Comparison of ENCODE assay signal across 19 cellular contexts in genomic region chrX:103624111-103624510, GRCh38. TPM values are rescaled to one million over a fixed set of nuclear protein-coding genes. Genes with fewer than 3 reads are reported as not detected.
DNase-seq lines count a peak whose midpoint lies in the region; ATAC-seq, FAIRE-seq and TF ChIP-seq lines count a peak whose summit lies in the region.
"Had no signal": no experiment of that assay in that cellular context is flagged by ENCODE, and none has a peak within 500 bp of the region (broad histone marks: within the 10 kb centered on the region; RNA-seq: fewer than 3 reads in every experiment).

No MANE protein-coding gene starts in this region.

- TF ChIP-seq CTCF in GM23338 (conservative IDR thresholded peaks at IDR 0.05; ENCODE audit: low read depth in 2 of 2) (no peak), astrocyte of the cerebellum (IDR thresholded peaks at IDR 0.05; ENCODE audit: low read depth, low read length, missing control alignments) (no peak), keratinocyte (optimal IDR thresholded peaks at IDR 0.05 in 1 of 3, IDR thresholded peaks at IDR 0.05 in 1 of 3, conservative IDR thresholded peaks at IDR 0.05 in 1 of 3; ENCODE audit: extremely low read depth in 1 of 3, insufficient read depth in 2 of 3, low read length in 3 of 3) (no peak), chondrocyte (IDR thresholded peaks at IDR 0.05) (no peak), progenitor cell of endocrine pancreas (IDR thresholded peaks at IDR 0.05; ENCODE audit: unreplicated experiment) (no peak)

- no peak overlapping the region for H3K4me2 ChIP-seq in GM23338
- no peak overlapping the region for H3K4me2 ChIP-seq in keratinocyte (ENCODE audit: control insufficient read depth, extremely low read depth, insufficient read depth, low read depth, low read length)

- H3K27me3 Mint-ChIP-seq in GM23338 (ENCODE audit: insufficient read depth, low read depth, poor library complexity) = peaks cover 3% of the 10 kb centered on the region
- H3K27me3 Mint-ChIP-seq in chondrocyte (ENCODE audit: low read depth) = no peaks in the 10 kb centered on the region
- H3K27me3 Mint-ChIP-seq in progenitor cell of endocrine pancreas = no peaks in the 10 kb centered on the region
- H3K27me3 Mint-ChIP-seq: activated naive CD4-positive, alpha-beta T cell treated with anti-CD3 and anti-CD28 coated beads, Interleukin-2, amount 10 ng/mL, durations not matched to agents 7 days and 5 days; stimulated activated memory B cell treated with anti-CD40 and anti-IgM and Interleukin-4, amounts not matched to agents 10 μg/mL and 1 μg/mL and 100 μg/mL, for 72 hours had no signal

- H3K4me1 Mint-ChIP-seq in GM23338 = peaks cover 10% of the 10 kb centered on the region; the same call in 2 of the 3 replicates
- H3K4me1 Mint-ChIP-seq in chondrocyte (ENCODE audit: low read depth) = peaks cover 14% of the 10 kb centered on the region
- H3K4me1 Mint-ChIP-seq in progenitor cell of endocrine pancreas (ENCODE audit: low read depth) = peaks cover 9% of the 10 kb centered on the region

- H3K27me3 ChIP-seq in GM23338 (ENCODE audit: insufficient read depth) (no peaks in the 10 kb centered on the region), keratinocyte (ENCODE audit: control insufficient read depth, extremely low read depth, insufficient read depth, low read length) (no peaks in the 10 kb centered on the region), stomach smooth muscle (ENCODE audit: control insufficient read depth in 1 of 2, insufficient read depth in 2 of 2, low read length in 2 of 2) (peaks cover 0 to 9% of the 10 kb centered on the region in 2 donors)
- H3K27me3 ChIP-seq: foreskin keratinocyte, left lung had no signal

- dilution Hi-C loops in keratinocyte (cut with MboI; ENCODE audit: extremely low pct_ligation_motif_present, low sequenced_read_pairs) = no loop called here

- no peak for DNase-seq in GM23338 (ENCODE audit: low spot score)
- peak; percentile 56 for DNase-seq in astrocyte of the cerebellum (ENCODE audit: low read depth)
- DNase-seq in keratinocyte (ENCODE audit: low read depth, low spot score) = no peak
- no peak for DNase-seq in chondrocyte (ENCODE audit: low spot score)
- DNase-seq in progenitor cell of endocrine pancreas (ENCODE audit: low spot score, unreplicated experiment) = no peak
- DNase-seq in MV-4-11 (lab: John Stamatoyannopoulos, UW) = no peak
- DNase-seq in DMS53 (lab: John Stamatoyannopoulos, UW) = no peak
- DNase-seq: activated CD4-positive, alpha-beta T cell treated with anti-CD3 and anti-CD28 coated beads, Interleukin-2, amount 50 U/mL, for 48 hours; activated naive CD4-positive, alpha-beta T cell treated with anti-CD3 and anti-CD28 coated beads, Interleukin-2, amount 10 ng/mL, durations not matched to agents 7 days and 5 days; activated T-cell treated with anti-CD3 and anti-CD28 coated beads, Interleukin-2, amount 50 U/mL, for 1 hour; CD8-positive, alpha-beta memory T cell; foreskin keratinocyte; left lung; NCI-H1417 treated with DMSO at 0.1 percent for 48 hours; NCI-H226; posterior cingulate gyrus had no signal

- H3K36me3 ChIP-seq in GM23338 (ENCODE audit: insufficient read depth) = no peaks in the 10 kb centered on the region
- no peaks in the 10 kb centered on the region for H3K36me3 ChIP-seq in keratinocyte (ENCODE audit: control insufficient read depth in 2 of 2, extremely low read depth in 1 of 2, insufficient read depth in 2 of 2, low read length in 2 of 2)
- H3K36me3 ChIP-seq in stomach smooth muscle (ENCODE audit: control insufficient read depth in 2 of 2, insufficient read depth in 2 of 2, low read length in 2 of 2) = no peaks in the 10 kb centered on the region
- H3K36me3 ChIP-seq: left lung had no signal

- H3K9me3 ChIP-seq in keratinocyte (ENCODE audit: control insufficient read depth, low read depth, low read length) (no peaks in the 10 kb centered on the region), stomach smooth muscle (ENCODE audit: control insufficient read depth in 2 of 2, low read length in 2 of 2) (no peaks in the 10 kb centered on the region)
- H3K9me3 ChIP-seq: left lung had no signal

- H3K36me3 Mint-ChIP-seq in GM23338 (ENCODE audit: low read depth) (no peaks in the 10 kb centered on the region; the same call in 2 of the 3 replicates), chondrocyte (ENCODE audit: low read depth) (no peaks in the 10 kb centered on the region), progenitor cell of endocrine pancreas (ENCODE audit: insufficient read depth) (peaks cover 7% of the 10 kb centered on the region)
- H3K36me3 Mint-ChIP-seq: activated naive CD4-positive, alpha-beta T cell treated with anti-CD3 and anti-CD28 coated beads, Interleukin-2, amount 10 ng/mL, durations not matched to agents 7 days and 5 days had no signal

- no peaks in the 10 kb centered on the region for H3K9me2 ChIP-seq in GM23338 (ENCODE audit: insufficient read depth)

- H3K4me3 ChIP-seq in GM23338 (no peak overlapping the region), astrocyte of the cerebellum (ENCODE audit: low read depth, low read length) (no peak overlapping the region), keratinocyte (ENCODE audit: control insufficient read depth in 2 of 3, extremely low read depth in 1 of 3, insufficient read depth in 2 of 3, low read depth in 1 of 3, low read length in 3 of 3) (no peak overlapping the region), stomach smooth muscle (ENCODE audit: low read length in 2 of 2) (peak overlapping the region in 1 of 2 donors; percentile 31)
- H3K4me3 ChIP-seq: left lung had no signal

- H3F3A ChIP-seq in GM23338 (replicated peaks; ENCODE audit: low read depth) = no peaks in the 10 kb centered on the region

- peak; percentile 21; the same call in 1 of the 3 replicates for ATAC-seq in GM23338
- ATAC-seq: stimulated activated memory B cell treated with anti-CD40 and anti-IgM and Interleukin-4, amounts not matched to agents 10 μg/mL and 1 μg/mL and 100 μg/mL, for 72 hours had no signal

- H3K9me3 Mint-ChIP-seq in GM23338 = no peaks in the 10 kb centered on the region; the same call in 2 of the 3 replicates
- no peaks in the 10 kb centered on the region for H3K9me3 Mint-ChIP-seq in chondrocyte (ENCODE audit: low read depth)
- peaks cover 5% of the 10 kb centered on the region for H3K9me3 Mint-ChIP-seq in progenitor cell of endocrine pancreas (ENCODE audit: low read depth)
- H3K9me3 Mint-ChIP-seq: activated naive CD4-positive, alpha-beta T cell treated with anti-CD3 and anti-CD28 coated beads, Interleukin-2, amount 10 ng/mL, durations not matched to agents 7 days and 5 days; CD8-positive, alpha-beta memory T cell; stimulated activated memory B cell treated with anti-CD40 and anti-IgM and Interleukin-4, amounts not matched to agents 10 μg/mL and 1 μg/mL and 100 μg/mL, for 72 hours had no signal

- H3K9ac ChIP-seq in keratinocyte (ENCODE audit: control insufficient read depth, extremely low read depth, insufficient read depth, low read length) (peak overlapping the region; percentile 44), stomach smooth muscle (ENCODE audit: low read length in 2 of 2) (no peak overlapping the region)

- no peaks in the 10 kb centered on the region for H3K79me2 ChIP-seq in GM23338 (replicated peaks; ENCODE audit: insufficient read depth)
- peaks cover 4% of the 10 kb centered on the region for H3K79me2 ChIP-seq in keratinocyte (ENCODE audit: control insufficient read depth, insufficient read depth, low read length)

- H3K4me3 Mint-ChIP-seq in GM23338 (no peak overlapping the region), chondrocyte (ENCODE audit: unreplicated experiment) (no peak overlapping the region), progenitor cell of endocrine pancreas (ENCODE audit: low read depth) (no peak overlapping the region)
- H3K4me3 Mint-ChIP-seq: activated naive CD4-positive, alpha-beta T cell treated with anti-CD3 and anti-CD28 coated beads, Interleukin-2, amount 10 ng/mL, durations not matched to agents 7 days and 5 days; CD8-positive, alpha-beta memory T cell; stimulated activated memory B cell treated with anti-CD40 and anti-IgM and Interleukin-4, amounts not matched to agents 10 μg/mL and 1 μg/mL and 100 μg/mL, for 72 hours had no signal

- H3K27ac Mint-ChIP-seq in GM23338 = no peak overlapping the region
- no peak overlapping the region for H3K27ac Mint-ChIP-seq in chondrocyte (ENCODE audit: unreplicated experiment)
- H3K27ac Mint-ChIP-seq in progenitor cell of endocrine pancreas = no peak overlapping the region
- H3K27ac Mint-ChIP-seq: activated naive CD4-positive, alpha-beta T cell treated with anti-CD3 and anti-CD28 coated beads, Interleukin-2, amount 10 ng/mL, durations not matched to agents 7 days and 5 days; stimulated activated memory B cell treated with anti-CD40 and anti-IgM and Interleukin-4, amounts not matched to agents 10 μg/mL and 1 μg/mL and 100 μg/mL, for 72 hours had no signal

- H4K20me1 ChIP-seq in GM23338 (replicated peaks; ENCODE audit: insufficient read depth) = no peaks in the 10 kb centered on the region
- no peaks in the 10 kb centered on the region for H4K20me1 ChIP-seq in keratinocyte (ENCODE audit: control insufficient read depth, extremely low read depth, insufficient read depth, low read length)

- no peaks in the 10 kb centered on the region for H3K9me1 ChIP-seq in keratinocyte (ENCODE audit: control insufficient read depth, extremely low read depth, insufficient read depth, low read length)

- H3K4me1 ChIP-seq in GM23338 (ENCODE audit: insufficient read depth) (peaks cover 4% of the 10 kb centered on the region; the same call in 1 of the 2 replicates), keratinocyte (ENCODE audit: control insufficient read depth, extremely low read depth, insufficient read depth, low read length) (peaks cover 18% of the 10 kb centered on the region), stomach smooth muscle (ENCODE audit: control insufficient read depth, insufficient read depth, low read length) (peaks cover 10% of the 10 kb centered on the region)
- H3K4me1 ChIP-seq: foreskin keratinocyte, left lung had no signal

- H2AFZ ChIP-seq in GM23338 = no peak overlapping the region
- no peak overlapping the region for H2AFZ ChIP-seq in keratinocyte (ENCODE audit: control insufficient read depth, low read length)

- no peak overlapping the region for H3K27ac ChIP-seq in GM23338 (ENCODE audit: low read depth)
- H3K27ac ChIP-seq in keratinocyte (ENCODE audit: control insufficient read depth, insufficient read depth, low read length) = peak overlapping the region; percentile 36
- H3K27ac ChIP-seq in stomach smooth muscle (ENCODE audit: low read length) = peak overlapping the region; percentile 49
- H3K27ac ChIP-seq: foreskin keratinocyte, left lung had no signal

- in situ Hi-C loops in astrocyte of the cerebellum (cut with HindIII; ENCODE audit: low sequenced_read_pairs) = no loop called here

- peak; percentile 57 for FAIRE-seq in keratinocyte (lab: Jason Lieb, UNC)
- FAIRE-seq: HTR-8/SVneo had no signal

RNA-seq across cellular contexts. Expression of gene TCEAL1, which starts 4.7 kb away (rescaled TPM):
- total RNA-seq in GM23338 (2014; rRNA removed; shearing (Covaris generic)) = 5.8 and 10.9 TPM in 2 replicates
- polyA plus RNA-seq in GM23338 (2016; fragmentation: Nextera tagmentation; extraction: Ambion mirVana) (8.8 and 11.0 TPM in 2 replicates), keratinocyte (13.6 to 21.5 TPM (median 15.7 TPM) in 3 replicates)
- polyA plus RNA-seq in keratinocyte (2011; ENCODE audit: low read depth) = 10.8 TPM
- 21.4 and 29.2 TPM in 2 replicates for polyA plus RNA-seq in keratinocyte (2011; cell fraction: cytosol; rRNA removed)
- 19.1 and 23.7 TPM in 2 replicates for polyA plus RNA-seq in keratinocyte (2011; cell fraction: nucleus; rRNA removed)
- 11.7 and 12.9 TPM in 2 replicates for polyA plus RNA-seq in keratinocyte (2012; ENCODE audit: low replicate concordance)
- polyA minus RNA-seq in keratinocyte = 1.6 to 3.6 TPM in 2 of 3 replicates, not detected in the other
- polyA minus RNA-seq in keratinocyte (2011; cell fraction: cytosol; rRNA and poly(A)+ RNA removed) = 2.9 TPM
- 0.95 and 2.9 TPM in 2 replicates for polyA minus RNA-seq in keratinocyte (2011; cell fraction: nucleus; rRNA and poly(A)+ RNA removed)
- total RNA-seq in chondrocyte (26.7 to 27.7 TPM (median 27.2 TPM) in 3 replicates), progenitor cell of endocrine pancreas (18.9 and 21.5 TPM in 2 replicates)

RNA-seq across cellular contexts. Expression of gene TCEAL3, which starts 16.3 kb away (rescaled TPM):
- 5.0 and 5.2 TPM in 2 replicates for total RNA-seq in GM23338 (2014; rRNA removed; shearing (Covaris generic))
- polyA plus RNA-seq in GM23338 (2016; fragmentation: Nextera tagmentation; extraction: Ambion mirVana) (30.6 and 31.1 TPM in 2 replicates), keratinocyte (16.3 to 29.3 TPM (median 28.1 TPM) in 3 replicates)
- polyA plus RNA-seq in keratinocyte (2011; ENCODE audit: low read depth) = 15.8 TPM
- 20.5 and 30.1 TPM in 2 replicates for polyA plus RNA-seq in keratinocyte (2011; cell fraction: cytosol; rRNA removed)
- polyA plus RNA-seq in keratinocyte (2011; cell fraction: nucleus; rRNA removed) = 11.8 and 12.0 TPM in 2 replicates
- polyA plus RNA-seq in keratinocyte (2012; ENCODE audit: low replicate concordance) = 20.0 and 53.5 TPM in 2 replicates
- 2.3 to 6.1 TPM (median 3.6 TPM) in 3 replicates for polyA minus RNA-seq in keratinocyte
- 9.2 TPM for polyA minus RNA-seq in keratinocyte (2011; cell fraction: cytosol; rRNA and poly(A)+ RNA removed)
- polyA minus RNA-seq in keratinocyte (2011; cell fraction: nucleus; rRNA and poly(A)+ RNA removed) = 1.1 and 1.4 TPM in 2 replicates
- total RNA-seq in chondrocyte (40.0 to 40.8 TPM (median 40.2 TPM) in 3 replicates), progenitor cell of endocrine pancreas (14.4 and 15.1 TPM in 2 replicates)

RNA-seq across cellular contexts. Expression of gene TCEAL4, which starts 38.8 kb away (rescaled TPM):
- 18.0 and 25.4 TPM in 2 replicates for total RNA-seq in GM23338 (2014; rRNA removed; shearing (Covaris generic))
- polyA plus RNA-seq in GM23338 (2016; fragmentation: Nextera tagmentation; extraction: Ambion mirVana) = 125 and 148 TPM in 2 replicates
- 44.3 to 73.1 TPM (median 45.4 TPM) in 3 replicates for polyA plus RNA-seq in keratinocyte
- 78.9 TPM for polyA plus RNA-seq in keratinocyte (2011; ENCODE audit: low read depth)
- 55.3 and 71.3 TPM in 2 replicates for polyA plus RNA-seq in keratinocyte (2011; cell fraction: cytosol; rRNA removed)
- polyA plus RNA-seq in keratinocyte (2011; cell fraction: nucleus; rRNA removed) = 45.1 and 61.9 TPM in 2 replicates
- 76.2 and 139 TPM in 2 replicates for polyA plus RNA-seq in keratinocyte (2012; ENCODE audit: low replicate concordance)
- 7.0 to 10.7 TPM (median 7.3 TPM) in 3 replicates for polyA minus RNA-seq in keratinocyte
- 16.7 TPM for polyA minus RNA-seq in keratinocyte (2011; cell fraction: cytosol; rRNA and poly(A)+ RNA removed)
- 6.0 and 10.7 TPM in 2 replicates for polyA minus RNA-seq in keratinocyte (2011; cell fraction: nucleus; rRNA and poly(A)+ RNA removed)
- total RNA-seq in chondrocyte = 84.5 to 91.5 TPM (median 88.0 TPM) in 3 replicates
- total RNA-seq in progenitor cell of endocrine pancreas = 67.4 and 72.3 TPM in 2 replicates
